1 cellular context compared by ENCODE assay signal in genomic region chr2:240302041-240302440, GRCh38.
TF ChIP-seq lines count a peak whose summit lies in the region.

No MANE protein-coding gene starts in this region.

TF ChIP-seq in HepG2, 621 proteins besides CTCF, POLR2A, EP300 and RAD21 (continued from another document):
- TF ChIP-seq IRF9 (CRISPR knock-in tag; IDR thresholded peaks at IDR 0.05; ENCODE audit: borderline replicate concordance) (no peak), CREBL2 (CRISPR knock-in tag; IDR thresholded peaks at IDR 0.05; ENCODE audit: borderline replicate concordance) (no peak)
